ENCODE assay signal across 7 cellular contexts in genomic region chr17:30336369-30337171, GRCh38. TPM values are rescaled to one million over a fixed set of nuclear protein-coding genes. Genes with fewer than 3 reads are reported as not detected.
DNase-seq lines count a peak whose midpoint lies in the region; ATAC-seq, FAIRE-seq and TF ChIP-seq lines count a peak whose summit lies in the region.

No MANE protein-coding gene starts in this region.

- ATAC-seq in HepG2: peak; percentile 76
- ATAC-seq in thoracic aorta (ENCODE audit: insufficient number of reproducible peaks, low FRiP score, low read depth): no peak
- no peak for ATAC-seq in GM18909 (IDR thresholded peaks at IDR 0.05; ENCODE audit: poor library complexity, unreplicated experiment)

- POLR2A ChIA-PET in HepG2 (lab: Yijun Ruan, JAX): interaction anchor here (0.7 to 4.3 kb wide), 12 partner anchors 9 to 232 kb away, joined by 3 to 22 read pairs (median 8); partner anchors contain the start of gene BLMH

- H3K4me3 ChIP-seq in GM12865 (ENCODE audit: low read depth, low read length) (no peak overlapping the region), astrocyte of the cerebellum (ENCODE audit: low read depth, low read length) (no peak overlapping the region), HepG2 (replicated peaks in 1 of 3; ENCODE audit: insufficient read depth in 1 of 3, low read depth in 2 of 3, low read length in 3 of 3) (peak overlapping the region; percentile 44 to 63 (median 53); a peak in 5 of 6 replicates), thoracic aorta (no peak overlapping the region)

- H3K79me2 ChIP-seq in HepG2 (ENCODE audit: insufficient read depth, low read length): no peaks in the 10 kb centered on the region

- no peak overlapping the region for H2AFZ ChIP-seq in HepG2 (ENCODE audit: low read length)

- peak; percentile 60 for TF ChIP-seq CTCF in GM12865 (IDR thresholded peaks at IDR 0.05; ENCODE audit: insufficient read depth, low read depth, low read length, missing control alignments)
- TF ChIP-seq CTCF in astrocyte of the cerebellum (IDR thresholded peaks at IDR 0.05; ENCODE audit: low read depth, low read length, missing control alignments): peak; percentile 44
- TF ChIP-seq CTCF in HepG2 (CRISPR knock-in tag; IDR thresholded peaks at IDR 0.05): peak; percentile 80
- peak; percentile 41 for TF ChIP-seq CTCF in thoracic aorta (IDR thresholded peaks at IDR 0.05)

- no TSS peak for BruUV-seq in HepG2 (replicated peaks; lab: Mats Ljungman, UMichigan)

- peak; percentile 90 for FAIRE-seq in HepG2 (lab: Jason Lieb, UNC)

- H3K27ac ChIP-seq in HepG2 (ENCODE audit: extremely low read length, insufficient read depth, low read length) (peak overlapping the region; percentile 94), thoracic aorta (no peak overlapping the region)

- DNase-seq in GM12865 (ENCODE audit: low read depth) (peak; percentile 78), NCI-H1105 treated with DMSO at 0.1 percent for 48 hours (lab: John Stamatoyannopoulos, UW) (peak; percentile 90), T follicular helper cell (ENCODE audit: low read depth) (peak; percentile 44), astrocyte of the cerebellum (ENCODE audit: low read depth) (no peak), HepG2 (ENCODE audit: low spot score) (peak; percentile 95), thoracic aorta (ENCODE audit: low spot score) (no peak)

- H3K9me3 ChIP-seq in HepG2 (ENCODE audit: low read length) (no peaks in the 10 kb centered on the region), thoracic aorta (no peaks in the 10 kb centered on the region)

- H3K27me3 ChIP-seq in HepG2 (ENCODE audit: control insufficient read depth in 1 of 2, insufficient read depth in 2 of 2, low read length in 2 of 2): no peaks in the 10 kb centered on the region
- no peaks in the 10 kb centered on the region for H3K27me3 ChIP-seq in thoracic aorta (replicated peaks; ENCODE audit: insufficient read depth)

- CTCF ChIA-PET in HepG2 (lab: Yijun Ruan, JAX; ENCODE audit: low intra/inter-chr PET ratio, low total read pairs): interaction anchor here (0.7 to 2.2 kb wide), 5 partner anchors 38 to 232 kb away, joined by 3 to 15 read pairs (median 12); no protein-coding TSS in a partner anchor

- peak overlapping the region; percentile 82 for H3K4me2 ChIP-seq in HepG2 (ENCODE audit: low read depth, low read length)

- intact Hi-C loops in HepG2 (cut with micrococcal nuclease; ENCODE audit: unreplicated experiment): loop anchor here (1.0 to 5.0 kb wide), 5 partner anchors 37 to 232 kb away; no protein-coding TSS in a partner anchor

- H3K36me3 ChIP-seq in HepG2 (replicated peaks in 1 of 2; ENCODE audit: control insufficient read depth in 1 of 2, insufficient read depth in 2 of 2, low read length in 2 of 2): no peaks in the 10 kb centered on the region
- no peaks in the 10 kb centered on the region for H3K36me3 ChIP-seq in thoracic aorta

- in situ Hi-C loops in astrocyte of the cerebellum (cut with HindIII; ENCODE audit: low sequenced_read_pairs): no loop called here
- in situ Hi-C loops in HepG2 (cut with HindIII; ENCODE audit: extremely low pct_ligation_motif_present, low pct_unique_long_range_greater_than_20kb): loop anchor here (5.0 kb wide), 1 partner anchor 44 kb away; the partner anchor contains the start of gene BLMH

- peak; percentile 60 to 76 for TF ChIP-seq POLR2A in HepG2 (IDR thresholded peaks at IDR 0.05; ENCODE audit: insufficient read depth in 1 of 2, low read depth in 2 of 2, low read length in 2 of 2)

- TF ChIP-seq EP300 in HepG2 (IDR thresholded peaks at IDR 0.05; ENCODE audit: low read depth in 2 of 2, low read length in 2 of 2): peak in 1 of 2 experiments; percentile 35; a peak in 1 of 4 replicates
- no peak for TF ChIP-seq EP300 in HepG2 (CRISPR knock-in tag; IDR thresholded peaks at IDR 0.05; ENCODE audit: borderline replicate concordance)

- peak; percentile 84 for TF ChIP-seq RAD21 in HepG2 (CRISPR knock-in tag; IDR thresholded peaks at IDR 0.05)

- H3K9ac ChIP-seq in HepG2 (ENCODE audit: insufficient read depth, low read depth, low read length): peak overlapping the region; percentile 76

- no peaks in the 10 kb centered on the region for H4K20me1 ChIP-seq in HepG2 (ENCODE audit: insufficient read depth, low read length)

- under 1% methylated on average over 8 of the region's 8 CpGs for WGBS in HepG2 (ENCODE audit: low lambda C conversion rate)

- H3K4me1 ChIP-seq in HepG2 (ENCODE audit: insufficient read depth, low read length): peaks cover 85% of the 10 kb centered on the region
- peaks cover 0 to 4% of the 10 kb centered on the region in 2 donors for H3K4me1 ChIP-seq in thoracic aorta (ENCODE audit: control insufficient read depth in 1 of 2, low read depth in 2 of 2)

RNA-seq across cellular contexts. Expression of gene TMIGD1, which starts 2.7 kb away (rescaled TPM):
- total RNA-seq in HepG2 (2016; rRNA removed; fragmentation: Illumina TruSeq; extraction: Trizol) (not detected in 2 replicates), thoracic aorta (not detected)
- not detected in 2 replicates for total RNA-seq in HepG2 (2016; cell fraction: cytosol; rRNA removed; fragmentation: Illumina TruSeq; extraction: Trizol; ENCODE audit: low read depth)
- total RNA-seq in HepG2 (2016; cell fraction: insoluble cytoplasmic fraction; rRNA removed; fragmentation: Illumina TruSeq; extraction: Trizol): not detected in 2 replicates
- not detected in 2 replicates for total RNA-seq in HepG2 (2016; cell fraction: membrane; rRNA removed; fragmentation: Illumina TruSeq; extraction: Trizol)
- not detected in 2 replicates for total RNA-seq in HepG2 (2016; cell fraction: nucleus; rRNA removed; fragmentation: Illumina TruSeq; extraction: Trizol)
- polyA plus RNA-seq in HepG2 (2011; rRNA removed): not detected in 2 replicates
- 0.06 TPM in 1 of 2 replicates, not detected in the other for polyA plus RNA-seq in HepG2 (2011; cell fraction: cytosol; rRNA removed)
- not detected in 2 replicates for polyA plus RNA-seq in HepG2 (2011; cell fraction: nucleus; rRNA removed)
- polyA plus RNA-seq in HepG2 (2012): not detected in 2 replicates
- not detected in 2 replicates for polyA plus RNA-seq in HepG2 (2016; cell fraction: cytosol; fragmentation: Illumina TruSeq; extraction: Trizol; ENCODE audit: low read depth)
- not detected in 2 replicates for polyA plus RNA-seq in HepG2 (2016; cell fraction: insoluble cytoplasmic fraction; fragmentation: Illumina TruSeq; extraction: Trizol; ENCODE audit: low read depth)
- polyA plus RNA-seq in HepG2 (2016; cell fraction: membrane; fragmentation: Illumina TruSeq; extraction: Trizol; ENCODE audit: low read depth): not detected in 2 replicates
- polyA plus RNA-seq in HepG2 (2016; cell fraction: nucleus; fragmentation: Illumina TruSeq; extraction: Trizol; ENCODE audit: insufficient read depth, low read depth): not detected in 2 replicates
- polyA minus RNA-seq in HepG2 (2011; rRNA and poly(A)+ RNA removed; ENCODE audit: low replicate concordance): not detected in 2 replicates
- not detected in 2 replicates for polyA minus RNA-seq in HepG2 (2011; cell fraction: cytosol; rRNA and poly(A)+ RNA removed)
- not detected in 2 replicates for polyA minus RNA-seq in HepG2 (2011; cell fraction: nucleus; rRNA and poly(A)+ RNA removed)

RNA-seq across cellular contexts. Expression of gene CPD, which starts 42.2 kb away (rescaled TPM):
- total RNA-seq in HepG2 (2016; rRNA removed; fragmentation: Illumina TruSeq; extraction: Trizol) (54.3 and 72.3 TPM in 2 replicates), thoracic aorta (100 to 1,000 TPM in 1 of 2 donors, 10 to 100 TPM in 1; 55.2 to 109 TPM)
- 4.9 and 6.4 TPM in 2 replicates for total RNA-seq in HepG2 (2016; cell fraction: cytosol; rRNA removed; fragmentation: Illumina TruSeq; extraction: Trizol; ENCODE audit: low read depth)
- 47.8 and 69.6 TPM in 2 replicates for total RNA-seq in HepG2 (2016; cell fraction: insoluble cytoplasmic fraction; rRNA removed; fragmentation: Illumina TruSeq; extraction: Trizol)
- 8.6 and 11.7 TPM in 2 replicates for total RNA-seq in HepG2 (2016; cell fraction: membrane; rRNA removed; fragmentation: Illumina TruSeq; extraction: Trizol)
- total RNA-seq in HepG2 (2016; cell fraction: nucleus; rRNA removed; fragmentation: Illumina TruSeq; extraction: Trizol): 89.9 and 106 TPM in 2 replicates
- 43.2 and 46.1 TPM in 2 replicates for polyA plus RNA-seq in HepG2 (2011; rRNA removed)
- polyA plus RNA-seq in HepG2 (2011; cell fraction: cytosol; rRNA removed): 19.6 and 35.4 TPM in 2 replicates
- 15.6 and 17.4 TPM in 2 replicates for polyA plus RNA-seq in HepG2 (2011; cell fraction: nucleus; rRNA removed)
- 71.5 and 80.7 TPM in 2 replicates for polyA plus RNA-seq in HepG2 (2012)
- 1.1 and 1.5 TPM in 2 replicates for polyA plus RNA-seq in HepG2 (2016; cell fraction: cytosol; fragmentation: Illumina TruSeq; extraction: Trizol; ENCODE audit: low read depth)
- 17.2 and 18.1 TPM in 2 replicates for polyA plus RNA-seq in HepG2 (2016; cell fraction: insoluble cytoplasmic fraction; fragmentation: Illumina TruSeq; extraction: Trizol; ENCODE audit: low read depth)
- 2.5 and 3.0 TPM in 2 replicates for polyA plus RNA-seq in HepG2 (2016; cell fraction: membrane; fragmentation: Illumina TruSeq; extraction: Trizol; ENCODE audit: low read depth)
- polyA plus RNA-seq in HepG2 (2016; cell fraction: nucleus; fragmentation: Illumina TruSeq; extraction: Trizol; ENCODE audit: insufficient read depth, low read depth): 36.8 and 40.4 TPM in 2 replicates
- 43.4 and 65.4 TPM in 2 replicates for polyA minus RNA-seq in HepG2 (2011; rRNA and poly(A)+ RNA removed; ENCODE audit: low replicate concordance)
- 152 and 251 TPM in 2 replicates for polyA minus RNA-seq in HepG2 (2011; cell fraction: cytosol; rRNA and poly(A)+ RNA removed)
- polyA minus RNA-seq in HepG2 (2011; cell fraction: nucleus; rRNA and poly(A)+ RNA removed): 101 and 151 TPM in 2 replicates

RNA-seq across cellular contexts. Expression of gene BLMH, which starts 44.8 kb away (rescaled TPM):
- 41.0 and 61.9 TPM in 2 replicates for total RNA-seq in HepG2 (2016; rRNA removed; fragmentation: Illumina TruSeq; extraction: Trizol)
- total RNA-seq in HepG2 (2016; cell fraction: cytosol; rRNA removed; fragmentation: Illumina TruSeq; extraction: Trizol; ENCODE audit: low read depth): 11.6 and 15.2 TPM in 2 replicates
- 41.0 and 58.6 TPM in 2 replicates for total RNA-seq in HepG2 (2016; cell fraction: insoluble cytoplasmic fraction; rRNA removed; fragmentation: Illumina TruSeq; extraction: Trizol)
- total RNA-seq in HepG2 (2016; cell fraction: membrane; rRNA removed; fragmentation: Illumina TruSeq; extraction: Trizol): 27.0 and 32.2 TPM in 2 replicates
- total RNA-seq in HepG2 (2016; cell fraction: nucleus; rRNA removed; fragmentation: Illumina TruSeq; extraction: Trizol): 37.1 and 40.0 TPM in 2 replicates
- 11.1 and 12.1 TPM in 2 replicates for polyA plus RNA-seq in HepG2 (2011; rRNA removed)
- polyA plus RNA-seq in HepG2 (2011; cell fraction: cytosol; rRNA removed): 7.4 and 13.0 TPM in 2 replicates
- polyA plus RNA-seq in HepG2 (2011; cell fraction: nucleus; rRNA removed): 8.6 and 15.4 TPM in 2 replicates
- polyA plus RNA-seq in HepG2 (2012): 39.0 and 45.5 TPM in 2 replicates
- 11.6 and 12.0 TPM in 2 replicates for polyA plus RNA-seq in HepG2 (2016; cell fraction: cytosol; fragmentation: Illumina TruSeq; extraction: Trizol; ENCODE audit: low read depth)
- 67.2 and 75.3 TPM in 2 replicates for polyA plus RNA-seq in HepG2 (2016; cell fraction: insoluble cytoplasmic fraction; fragmentation: Illumina TruSeq; extraction: Trizol; ENCODE audit: low read depth)
- 24.9 and 27.5 TPM in 2 replicates for polyA plus RNA-seq in HepG2 (2016; cell fraction: membrane; fragmentation: Illumina TruSeq; extraction: Trizol; ENCODE audit: low read depth)
- polyA plus RNA-seq in HepG2 (2016; cell fraction: nucleus; fragmentation: Illumina TruSeq; extraction: Trizol; ENCODE audit: insufficient read depth, low read depth): 42.4 and 44.9 TPM in 2 replicates
- 12.9 and 13.5 TPM in 2 replicates for polyA minus RNA-seq in HepG2 (2011; rRNA and poly(A)+ RNA removed; ENCODE audit: low replicate concordance)
- 11.8 and 13.3 TPM in 2 replicates for polyA minus RNA-seq in HepG2 (2011; cell fraction: cytosol; rRNA and poly(A)+ RNA removed)
- polyA minus RNA-seq in HepG2 (2011; cell fraction: nucleus; rRNA and poly(A)+ RNA removed): 25.8 and 30.0 TPM in 2 replicates
- total RNA-seq in thoracic aorta: 10 to 100 TPM; 21.5 to 34.6 TPM

Comparison
In these comparisons a context has a peak if more than half of its experiments do, and no peak if none do; other contexts are left out.
1. DNase-seq: peak in GM12865 (single experiment), NCI-H1105 treated with DMSO at 0.1 percent for 48 hours (single experiment), T follicular helper cell (single experiment) and HepG2 (single experiment); none in astrocyte of the cerebellum (single experiment) and thoracic aorta (single experiment).
2. H3K4me3 ChIP-seq: peak in HepG2 (3 of 3); none in GM12865 (single experiment), astrocyte of the cerebellum (single experiment) and thoracic aorta (single experiment).
3. Peak in every context shown above with its lines, with median percentiles within 50 percentile points of each other: CTCF ChIP-seq.